ENCODE assay signal across 20 cellular contexts in the genomic region with DNA sequence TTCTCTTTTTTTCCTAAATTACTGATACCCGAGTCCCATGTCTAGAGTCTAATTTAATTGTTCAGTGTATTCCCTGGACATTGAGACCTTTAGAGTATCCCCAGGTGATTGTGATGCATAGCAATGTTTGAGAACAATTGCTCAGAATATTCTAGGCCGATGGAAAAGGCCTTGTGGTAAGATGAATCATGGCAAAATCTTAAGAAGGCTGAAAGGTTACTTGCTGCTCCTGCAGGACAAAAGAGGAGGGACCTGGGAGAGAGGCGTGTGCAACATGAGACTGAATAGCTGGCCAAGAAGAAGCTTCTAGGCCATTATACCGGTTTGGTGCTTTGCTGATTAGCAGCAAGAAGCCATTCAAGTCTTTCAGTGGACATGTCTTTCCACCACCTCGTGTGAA.
DNase-seq lines count a peak whose midpoint lies in the region; ATAC-seq and TF ChIP-seq lines count a peak whose summit lies in the region.
"Had no signal": no experiment of that assay in that cellular context is flagged by ENCODE, and none has a peak within 500 bp of the region (broad histone marks: within the 10 kb centered on the region; RNA-seq: fewer than 3 reads in every experiment).

No MANE protein-coding gene starts in this region.

- no peak for ATAC-seq in GM21717 (IDR thresholded peaks at IDR 0.05; ENCODE audit: unreplicated experiment)
- ATAC-seq: heart right ventricle; left ventricle myocardium superior; stimulated activated effector memory CD8-positive, alpha-beta T cell treated with anti-CD3 and anti-CD28 coated beads, Interleukin-12 subunit alpha, Interleukin-12 subunit beta, amount 100 ng/mL, for 72 hours had no signal

- H2AK5ac ChIP-seq in mesenchymal stem cell (ENCODE audit: low read length, severe bottlenecking) = no peak overlapping the region

- H3K9me3 ChIP-seq in mammary epithelial cell (replicated peaks; ENCODE audit: insufficient read depth, low read length) (peaks cover 4% of the 10 kb centered on the region), mesenchymal stem cell (ENCODE audit: control insufficient read depth, low read length) (no peaks in the 10 kb centered on the region)
- H3K9me3 ChIP-seq: heart right ventricle had no signal

- H3K27me3 ChIP-seq in mammary epithelial cell (ENCODE audit: insufficient read depth, low read length) = no peaks in the 10 kb centered on the region
- no peaks in the 10 kb centered on the region for H3K27me3 ChIP-seq in mesenchymal stem cell (ENCODE audit: control insufficient read depth in 1 of 2, insufficient read depth in 1 of 2, low read length in 2 of 2)
- H3K27me3 ChIP-seq: heart right ventricle had no signal

- no peak overlapping the region for H2BK5ac ChIP-seq in mesenchymal stem cell (ENCODE audit: low read depth, low read length, poor library complexity, severe bottlenecking)

- H2AFZ ChIP-seq in mammary epithelial cell (ENCODE audit: low read depth, low read length) (no peak overlapping the region), mesenchymal stem cell (ENCODE audit: low read depth, low read length) (no peak overlapping the region)

- H3K14ac ChIP-seq in mesenchymal stem cell (ENCODE audit: low read length in 2 of 2) = no peak overlapping the region

- H2BK12ac ChIP-seq in mesenchymal stem cell (ENCODE audit: low read length in 2 of 2) = no peak overlapping the region

- H3K36me3 ChIP-seq in mammary epithelial cell (ENCODE audit: insufficient read depth, low read length) = no peaks in the 10 kb centered on the region
- no peaks in the 10 kb centered on the region for H3K36me3 ChIP-seq in mesenchymal stem cell (ENCODE audit: control insufficient read depth in 1 of 2, insufficient read depth in 2 of 2, low read depth in 1 of 2, low read length in 2 of 2)
- H3K36me3 ChIP-seq: heart right ventricle had no signal

- H4K20me1 ChIP-seq in mammary epithelial cell (ENCODE audit: insufficient read depth, low read length) = no peaks in the 10 kb centered on the region

- dilution Hi-C loops in mammary epithelial cell (cut with HindIII; ENCODE audit: low sequenced_read_pairs) = no loop called here

- no peak overlapping the region for H4K8ac ChIP-seq in mesenchymal stem cell (ENCODE audit: low read length)

- no peak overlapping the region for H3K27ac ChIP-seq in mammary epithelial cell (ENCODE audit: insufficient read depth, low read depth, low read length)
- H3K27ac ChIP-seq in mesenchymal stem cell (ENCODE audit: low read length, poor library complexity, severe bottlenecking) = no peak overlapping the region
- H3K27ac ChIP-seq: heart right ventricle had no signal

- CTCF ChIA-PET in mammary epithelial cell (lab: Charles Lee; ENCODE audit: low non-redundant PET) = no interaction called here

- BruUV-seq in mammary epithelial cell (replicated peaks; lab: Mats Ljungman, UMichigan) = no TSS peak

- intact Hi-C loops in mammary epithelial cell (cut with micrococcal nuclease) = no loop called here

- in situ Hi-C loops in mammary epithelial cell (cut with MboI; ENCODE audit: low sequenced_read_pairs in 2 of 2) = no loop called here

- H3K4me3 ChIP-seq in mammary epithelial cell (replicated peaks in 1 of 3; ENCODE audit: insufficient read depth in 1 of 3, low read depth in 2 of 3, low read length in 3 of 3) = no peak overlapping the region
- H3K4me3 ChIP-seq in mesenchymal stem cell (ENCODE audit: insufficient read depth in 1 of 2, low read depth in 1 of 2, low read length in 2 of 2) = no peak overlapping the region
- H3K4me3 ChIP-seq: heart right ventricle had no signal

- DNase-seq in ELR (ENCODE audit: low read depth) (peak; percentile 3), NCI-H69 (lab: John Stamatoyannopoulos, UW) (peak; percentile 23), mammary epithelial cell (peak; percentile 1), mesenchymal stem cell (peak; percentile 19), glomerular visceral epithelial cell (ENCODE audit: extremely low spot score) (no peak)
- DNase-seq in activated naive CD4-positive, alpha-beta T cell treated with Interleukin-2 at 50 U/mL for 16 hours = no peak
- DNase-seq: activated CD4-positive, alpha-beta memory T cell treated with anti-CD3 and anti-CD28 coated beads for 36 hours; activated CD8-positive, alpha-beta memory T cell treated with anti-CD3 and anti-CD28 coated beads, Interleukin-2, amount 50 U/mL, for 48 hours; activated naive CD8-positive, alpha-beta T cell treated with anti-CD3 and anti-CD28 coated beads for 36 hours; cerebellar nuclear complex; heart right ventricle; HFFc6; left ventricle myocardium superior; NCI-H1694 treated with DMSO at 0.1 percent for 48 hours; NCI-H526 treated with DMSO at 0.1 percent for 48 hours; SHP77 treated with DMSO at 0.1 percent for 48 hours; substantia nigra; SW 1271 had no signal

- H3K18ac ChIP-seq in mesenchymal stem cell (ENCODE audit: low read depth in 1 of 2, low read length in 2 of 2) = no peak overlapping the region

- H3K9ac ChIP-seq in mammary epithelial cell (ENCODE audit: insufficient read depth, low read length) (no peak overlapping the region), mesenchymal stem cell (ENCODE audit: low read length) (no peak overlapping the region)

- H2BK120ac ChIP-seq in mesenchymal stem cell (ENCODE audit: low read depth, low read length) = no peak overlapping the region

- H3K23ac ChIP-seq in mesenchymal stem cell (ENCODE audit: low read length in 2 of 2) = no peak overlapping the region

- no peak for TF ChIP-seq CTCF in mammary epithelial cell (conservative IDR thresholded peaks at IDR 0.05 in 1 of 2, IDR thresholded peaks at IDR 0.05 in 1 of 2; ENCODE audit: extremely low read depth in 1 of 2, insufficient read depth in 1 of 2, low read depth in 1 of 2, low read length in 2 of 2)

- H3K4me1 ChIP-seq in mammary epithelial cell (ENCODE audit: insufficient read depth, low read length) (no peaks in the 10 kb centered on the region), mesenchymal stem cell (ENCODE audit: control insufficient read depth, insufficient read depth, low read depth, low read length) (no peaks in the 10 kb centered on the region)
- H3K4me1 ChIP-seq: heart right ventricle had no signal

- no peak overlapping the region for H2BK15ac ChIP-seq in mesenchymal stem cell (ENCODE audit: low read depth, poor library complexity, severe bottlenecking)

- no peak overlapping the region for H3K4ac ChIP-seq in mesenchymal stem cell (ENCODE audit: low read depth in 1 of 2, low read length in 2 of 2)

- WGBS in mammary epithelial cell (ENCODE audit: low coverage, missing lambda C conversion rate) = 54% methylated on average over 4 of the region's 5 CpGs
- WGBS in mesenchymal stem cell = 86% methylated on average over 5 of the region's 5 CpGs

- H3K4me2 ChIP-seq in mammary epithelial cell (ENCODE audit: insufficient read depth, low read depth, low read length) = no peak overlapping the region
- no peak overlapping the region for H3K4me2 ChIP-seq in mesenchymal stem cell (ENCODE audit: low read length, poor library complexity, severe bottlenecking)

- H3K79me2 ChIP-seq in mammary epithelial cell (ENCODE audit: insufficient read depth, low read length) = no peaks in the 10 kb centered on the region

- no peak overlapping the region for H4K91ac ChIP-seq in mesenchymal stem cell (ENCODE audit: low read length)

- no peaks in the 10 kb centered on the region for H3K79me1 ChIP-seq in mesenchymal stem cell (replicated peaks; ENCODE audit: low read length, poor library complexity, severe bottlenecking)

Comparison
In these comparisons a context has a peak if more than half of its experiments do, and no peak if none do; other contexts are left out.
1. DNase-seq: peak in ELR (single experiment), NCI-H69 (single experiment), mammary epithelial cell (single experiment) and mesenchymal stem cell (single experiment); none in activated naive CD4-positive, alpha-beta T cell treated with Interleukin-2 at 50 U/mL for 16 hours (single experiment) and glomerular visceral epithelial cell (single experiment).